ENCODE assay signal across 27 cellular contexts in the genomic region with DNA sequence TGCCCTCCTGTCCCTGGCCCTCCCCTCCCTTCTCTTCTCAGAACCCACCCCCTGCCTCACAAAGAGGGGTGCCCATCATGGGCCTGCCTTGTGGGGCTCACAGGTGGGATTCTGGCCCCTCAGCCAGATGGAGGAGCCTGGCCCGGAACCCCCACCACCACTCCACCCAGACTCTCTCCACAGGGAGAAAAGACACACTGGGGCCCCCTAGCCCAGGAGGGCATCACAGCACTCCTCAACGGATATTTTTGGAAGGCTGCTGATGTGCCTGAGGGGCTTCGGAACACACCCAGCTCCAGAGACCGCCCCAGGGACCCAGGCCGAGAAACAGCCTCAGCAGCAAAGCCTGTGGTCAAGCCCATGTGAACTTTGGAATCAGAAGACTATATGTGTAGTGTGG. TPM values are rescaled to one million over a fixed set of nuclear protein-coding genes. Genes with fewer than 3 reads are reported as not detected.
"Had no signal": no experiment of that assay in that cellular context is flagged by ENCODE, and none has a peak within 500 bp of the region (broad histone marks: within the 10 kb centered on the region; RNA-seq: fewer than 3 reads in every experiment).

No MANE protein-coding gene starts in this region.

- H3K4me3 Mint-ChIP-seq: activated B cell treated with CpG ODN at 0.5 μM for 24 hours; activated CD4-positive, alpha-beta T cell treated with anti-CD3 and anti-CD28 coated beads, Interleukin-2, amount 10 ng/mL, durations not matched to agents 24 days and 14 days; activated naive CD8-positive, alpha-beta T cell treated with anti-CD3 and anti-CD28 coated beads, Interleukin-2, amount 50 U/mL, for 24 hours; activated T-cell treated with anti-CD3 and anti-CD28 coated beads, Interleukin-2, amount 50 U/mL, for 4 hours; central memory CD8-positive, alpha-beta T cell; T-helper 1 cell treated with Interleukin-12 subunit alpha and Interleukin-12 subunit beta and Interleukin-4 antibody, amounts not matched to agents 30 μg/mL and 1 μg/mL, for 36 hours had no signal

- H3K27ac Mint-ChIP-seq: activated B cell treated with CpG ODN at 0.5 μM for 24 hours; activated CD4-positive, alpha-beta T cell treated with anti-CD3 and anti-CD28 coated beads, Interleukin-2, amount 10 ng/mL, durations not matched to agents 24 days and 14 days; activated naive CD4-positive, alpha-beta T cell treated with anti-CD3 and anti-CD28 coated beads, Interleukin-2, amount 50 U/mL, for 72 hours; activated naive CD8-positive, alpha-beta T cell treated with anti-CD3 and anti-CD28 coated beads, Interleukin-2, amount 50 U/mL, for 24 hours; T-helper 1 cell treated with Interleukin-12 subunit alpha and Interleukin-12 subunit beta and Interleukin-4 antibody, amounts not matched to agents 30 μg/mL and 1 μg/mL, for 36 hours had no signal

- DNase-seq: activated B cell treated with CpG ODN at 0.5 μM for 24 hours; activated CD4-positive, alpha-beta T cell treated with anti-CD3 and anti-CD28 coated beads for 1 hour; activated CD4-positive, alpha-beta T cell treated with anti-CD3 and anti-CD28 coated beads, Interleukin-2, amount 10 ng/mL, durations not matched to agents 24 days and 14 days; activated CD4-positive, alpha-beta T cell treated with anti-CD3 and anti-CD28 coated beads, Interleukin-2, amount 50 U/mL, for 48 hours; activated CD8-positive, alpha-beta memory T cell treated with anti-CD3 and anti-CD28 coated beads for 24 hours; activated effector memory CD4-positive, alpha-beta T cell treated with anti-CD3 and anti-CD28 coated beads, Interleukin-2, amount 50 U/mL, for 16 hours; activated naive CD4-positive, alpha-beta T cell treated with Interleukin-2 at 50 U/mL for 16 hours; activated naive CD8-positive, alpha-beta T cell treated with anti-CD3 and anti-CD28 coated beads, Interleukin-2, amount 50 U/mL, for 24 hours; activated T-cell treated with anti-CD3 and anti-CD28 coated beads, Interleukin-2, amount 50 U/mL, for 4 hours; amniotic stem cell; body of pancreas; MG63; NCI-H1105; NCI-H1436; NCI-H1694 treated with DMSO at 0.1 percent for 48 hours; NCI-H510A treated with DMSO at 0.1 percent for 48 hours; NCI-H69; NK-92 treated with Interleukin-12 subunit alpha and Interleukin-12 subunit beta, amount 100 ng/mL, for 24 hours; OCI-M1; Right ventricle myocardium superior; RPMI8226 had no signal

- H3K36me3 Mint-ChIP-seq: activated naive CD4-positive, alpha-beta T cell treated with anti-CD3 and anti-CD28 coated beads, Interleukin-2, amount 50 U/mL, for 72 hours had no signal

- H3K4me3 ChIP-seq: ascending aorta, body of pancreas, MG63, SJSA1 had no signal

- H3K4me1 Mint-ChIP-seq: activated B cell treated with CpG ODN at 0.5 μM for 24 hours; activated CD4-positive, alpha-beta T cell treated with anti-CD3 and anti-CD28 coated beads, Interleukin-2, amount 10 ng/mL, durations not matched to agents 24 days and 14 days; activated naive CD8-positive, alpha-beta T cell treated with anti-CD3 and anti-CD28 coated beads, Interleukin-2, amount 50 U/mL, for 24 hours; central memory CD8-positive, alpha-beta T cell had no signal

- H3K27me3 ChIP-seq: ascending aorta, body of pancreas, MG63 had no signal

- ATAC-seq: activated naive CD4-positive, alpha-beta T cell treated with anti-CD3 and anti-CD28 coated beads, Interleukin-2, amount 50 U/mL, for 72 hours; activated naive CD8-positive, alpha-beta T cell treated with anti-CD3 and anti-CD28 coated beads, Interleukin-2, amount 50 U/mL, for 24 hours; activated T-cell treated with anti-CD3 and anti-CD28 coated beads, Interleukin-2, amount 50 U/mL, for 4 hours; body of pancreas; Panc1 had no signal

- H3K9me3 Mint-ChIP-seq: activated B cell treated with CpG ODN at 0.5 μM for 24 hours; activated CD4-positive, alpha-beta T cell treated with anti-CD3 and anti-CD28 coated beads, Interleukin-2, amount 10 ng/mL, durations not matched to agents 24 days and 14 days; activated naive CD4-positive, alpha-beta T cell treated with anti-CD3 and anti-CD28 coated beads, Interleukin-2, amount 50 U/mL, for 72 hours; activated naive CD8-positive, alpha-beta T cell treated with anti-CD3 and anti-CD28 coated beads, Interleukin-2, amount 50 U/mL, for 24 hours; activated T-cell treated with anti-CD3 and anti-CD28 coated beads, Interleukin-2, amount 50 U/mL, for 4 hours; central memory CD8-positive, alpha-beta T cell; T-helper 1 cell treated with Interleukin-12 subunit alpha and Interleukin-12 subunit beta and Interleukin-4 antibody, amounts not matched to agents 30 μg/mL and 1 μg/mL, for 36 hours had no signal

- H3K36me3 ChIP-seq: ascending aorta, MG63, SJSA1 had no signal

- H3K27me3 Mint-ChIP-seq: activated CD4-positive, alpha-beta T cell treated with anti-CD3 and anti-CD28 coated beads, Interleukin-2, amount 10 ng/mL, durations not matched to agents 24 days and 14 days; activated naive CD8-positive, alpha-beta T cell treated with anti-CD3 and anti-CD28 coated beads, Interleukin-2, amount 50 U/mL, for 24 hours had no signal

- H3K27ac ChIP-seq: ascending aorta, SJSA1 had no signal

RNA-seq across cellular contexts. Expression of gene KCNIP3, which starts 9.9 kb away (rescaled TPM):
- total RNA-seq: activated B cell treated with CpG ODN at 0.5 μM for 24 hours; activated CD4-positive, alpha-beta T cell treated with anti-CD3 and anti-CD28 coated beads, Interleukin-2, amount 10 ng/mL, durations not matched to agents 24 days and 14 days; activated naive CD4-positive, alpha-beta T cell treated with anti-CD3 and anti-CD28 coated beads, Interleukin-2, amount 50 U/mL, for 72 hours; activated T-cell treated with anti-CD3 and anti-CD28 coated beads, Interleukin-2, amount 50 U/mL, for 4 hours had no signal

RNA-seq across cellular contexts. Expression of gene PROM2, which starts 32.8 kb away (rescaled TPM):
- total RNA-seq: ascending aorta had no signal
